In genomic region chr3:6861331-6861988, GRCh38 we compare ENCODE assay signal across 10 cellular contexts. TPM values are rescaled to one million over a fixed set of nuclear protein-coding genes. Genes with fewer than 3 reads are reported as not detected.
DNase-seq lines count a peak whose midpoint lies in the region; ATAC-seq and TF ChIP-seq lines count a peak whose summit lies in the region.
"Had no signal": no experiment of that assay in that cellular context is flagged by ENCODE, and none has a peak within 500 bp of the region (broad histone marks: within the 10 kb centered on the region; RNA-seq: fewer than 3 reads in every experiment).

No MANE protein-coding gene starts in this region.

- H3K4me1 ChIP-seq in heart right ventricle (peaks cover 0 to 12% (median 8%) of the 10 kb centered on the region in 9 donors), uterus (no peaks in the 10 kb centered on the region)

- intact Hi-C loops in heart right ventricle (cut with DNase I): no loop called here
- intact Hi-C loops in Right ventricle myocardium inferior (cut with DNase I): no loop called here
- intact Hi-C loops in uterus (cut with DNase I; ENCODE audit: low total_unique reads): no loop called here

- H3K36me3 ChIP-seq in heart right ventricle: no peaks in the 10 kb centered on the region
- H3K36me3 ChIP-seq in neural cell (ENCODE audit: insufficient read depth, low read length): no peaks in the 10 kb centered on the region
- no peaks in the 10 kb centered on the region for H3K36me3 ChIP-seq in uterus

- no peak for TF ChIP-seq RAD21 in neural cell (conservative IDR thresholded peaks at IDR 0.05)

- peaks cover 7% of the 10 kb centered on the region for H3F3A ChIP-seq in neural cell (ENCODE audit: insufficient read depth, low read length, poor library complexity, severe bottlenecking)

- WGBS in heart right ventricle, 2 donors: 1% methylated on average over 60 of the region's 60 CpGs

- DNase-seq in heart right ventricle (no peak), Right ventricle myocardium inferior (ENCODE audit: missing footprints) (no peak), epithelial cell of proximal tubule (ENCODE audit: low read depth) (no peak), uterus (no peak), inferior parietal cortex (ENCODE audit: extremely low spot score) (no peak)
- DNase-seq: activated CD4-positive, alpha-beta T cell treated with anti-CD3 and anti-CD28 coated beads, Interleukin-2, amount 50 U/mL, for 4 hours; NCI-H446 treated with DMSO at 0.1 percent for 48 hours had no signal

- TF ChIP-seq CTCF in heart right ventricle (IDR thresholded peaks at IDR 0.05) (no peak), epithelial cell of proximal tubule (conservative IDR thresholded peaks at IDR 0.05; ENCODE audit: low read depth, low read length) (no peak), neural cell (IDR thresholded peaks at IDR 0.05; ENCODE audit: poor library complexity, severe bottlenecking) (no peak), uterus (IDR thresholded peaks at IDR 0.05) (no peak)

- ATAC-seq in heart right ventricle (peak in 2 of 8 donors; percentile 18 to 26), Right ventricle myocardium inferior (no peak), HG02852 (IDR thresholded peaks at IDR 0.05; ENCODE audit: unreplicated experiment) (no peak), HG03045 (IDR thresholded peaks at IDR 0.05; ENCODE audit: unreplicated experiment) (no peak)

- H3K4me2 ChIP-seq in neural cell (ENCODE audit: low read length): peak overlapping the region; percentile 56

- H3K27ac ChIP-seq in heart right ventricle (no peak overlapping the region), neural cell (ENCODE audit: low read length) (peak overlapping the region; percentile 44), uterus (no peak overlapping the region)

- H3K9ac ChIP-seq in neural cell (ENCODE audit: low read length): peak overlapping the region; percentile 74

- peaks cover 0 to 96% (median 69%) of the 10 kb centered on the region in 7 donors for H3K27me3 ChIP-seq in heart right ventricle
- H3K27me3 ChIP-seq in neural cell (ENCODE audit: insufficient read depth, low read depth, low read length): peaks cover 59% of the 10 kb centered on the region
- no peaks in the 10 kb centered on the region for H3K27me3 ChIP-seq in uterus

- H2AFZ ChIP-seq in neural cell (ENCODE audit: low read depth, low read length): no peak overlapping the region

- H3K79me2 ChIP-seq in neural cell (replicated peaks; ENCODE audit: insufficient read depth, low read length): no peaks in the 10 kb centered on the region

- no peaks in the 10 kb centered on the region for H4K20me1 ChIP-seq in neural cell (ENCODE audit: insufficient read depth)

- no peak for TF ChIP-seq POLR2A in uterus (IDR thresholded peaks at IDR 0.05)

- H3K9me2 ChIP-seq in neural cell (ENCODE audit: insufficient read depth, low read length): no peaks in the 10 kb centered on the region

- peak overlapping the region in 7 of 10 donors; percentile 12 to 37 (median 25) for H3K4me3 ChIP-seq in heart right ventricle
- H3K4me3 ChIP-seq in epithelial cell of proximal tubule (ENCODE audit: low read depth, low read length): peak overlapping the region; percentile 16
- H3K4me3 ChIP-seq in neural cell (ENCODE audit: low read length): peak overlapping the region; percentile 93
- H3K4me3 ChIP-seq in uterus: peak overlapping the region; percentile 37 to 42

- H3K9me3 ChIP-seq in heart right ventricle (no peaks in the 10 kb centered on the region), neural cell (ENCODE audit: low read length) (no peaks in the 10 kb centered on the region), uterus (no peaks in the 10 kb centered on the region)

- TF ChIP-seq EP300 in neural cell (conservative IDR thresholded peaks at IDR 0.05; ENCODE audit: poor library complexity, severe bottlenecking): no peak

TF ChIP-seq in neural cell, 6 proteins besides CTCF, POLR2A, EP300 and RAD21:
- TF ChIP-seq POLR2AphosphoS5 (IDR thresholded peaks at IDR 0.05): no peak
- TF ChIP-seq MXI1 (conservative IDR thresholded peaks at IDR 0.05; ENCODE audit: poor library complexity, severe bottlenecking): peak; percentile 65
- no peak for TF ChIP-seq EZH2 (IDR thresholded peaks at IDR 0.05; ENCODE audit: borderline replicate concordance, insufficient read depth, low read length, poor library complexity, severe bottlenecking)
- peak; percentile 46 for TF ChIP-seq SMC3 (conservative IDR thresholded peaks at IDR 0.05; ENCODE audit: poor library complexity)

RNA-seq across cellular contexts. Expression of gene GRM7, which starts 0.5 kb away (rescaled TPM):
- not detected for total RNA-seq in heart right ventricle
- not detected for polyA plus RNA-seq in heart right ventricle
- total RNA-seq in Right ventricle myocardium inferior: not detected
- not detected in 2 replicates for total RNA-seq in epithelial cell of proximal tubule
- 21.9 and 23.8 TPM in 2 replicates for polyA plus RNA-seq in neural cell
- polyA minus RNA-seq in neural cell: 78.1 and 83.5 TPM in 2 replicates
- 10 to 100 TPM in 1 of 4 donors, under 1 TPM in 3; 0.29 to 15.8 (median 0.67) TPM for total RNA-seq in uterus

Comparison
In these comparisons a context has a peak if more than half of its experiments do, and no peak if none do; other contexts are left out.
1. H3K4me3 ChIP-seq: peak in every context shown above with its lines; median percentile 93 in neural cell; 40 in uterus; 25 in heart right ventricle; 16 in epithelial cell of proximal tubule.